14 cellular contexts compared by ENCODE assay signal in genomic region chr1:63602629-63603028, GRCh38. TPM values are rescaled to one million over a fixed set of nuclear protein-coding genes. Genes with fewer than 3 reads are reported as not detected.
DNase-seq lines count a peak whose midpoint lies in the region; ATAC-seq and TF ChIP-seq lines count a peak whose summit lies in the region.
"Had no signal": no experiment of that assay in that cellular context is flagged by ENCODE, and none has a peak within 500 bp of the region (broad histone marks: within the 10 kb centered on the region; RNA-seq: fewer than 3 reads in every experiment).

No MANE protein-coding gene starts in this region.

- CTCF ChIA-PET in activated naive CD4-positive, alpha-beta T cell treated with anti-CD3 and anti-CD28 coated beads, Interleukin-2, amount 10 ng/mL, durations not matched to agents 7 days and 5 days (lab: Charles Lee): no interaction called here

- H3K36me3 ChIP-seq in endodermal cell (ENCODE audit: control insufficient read depth, insufficient read depth, low read length) (peaks cover 9% of the 10 kb centered on the region), right lobe of liver (no peaks in the 10 kb centered on the region), MG63 (no peaks in the 10 kb centered on the region), smooth muscle cell (ENCODE audit: low read depth) (no peaks in the 10 kb centered on the region)

- H3K4me2 ChIP-seq in smooth muscle cell: no peak overlapping the region
- H3K4me2 ChIP-seq: BLaER1 had no signal

- H3K4me1 ChIP-seq in endodermal cell (ENCODE audit: control insufficient read depth, insufficient read depth, low read length): peaks cover 10% of the 10 kb centered on the region
- peaks cover 0 to 85% (median 30%) of the 10 kb centered on the region in 4 donors for H3K4me1 ChIP-seq in right lobe of liver
- no peaks in the 10 kb centered on the region for H3K4me1 ChIP-seq in smooth muscle cell (ENCODE audit: low read depth)
- H3K4me1 ChIP-seq: BLaER1 had no signal

- no peak for ATAC-seq in right lobe of liver
- ATAC-seq in natural killer cell treated with Interleukin-12 subunit alpha and Interleukin-12 subunit beta and Interleukin-15 and Interleukin-18, amount 100 ng/mL, for 72 hours: no peak
- ATAC-seq: GM12878 had no signal

- H3K4me3 Mint-ChIP-seq in activated naive CD4-positive, alpha-beta T cell treated with anti-CD3 and anti-CD28 coated beads, Interleukin-2, amount 50 U/mL, for 24 hours: no peak overlapping the region
- no peak overlapping the region for H3K4me3 Mint-ChIP-seq in activated naive CD4-positive, alpha-beta T cell treated with anti-CD3 and anti-CD28 coated beads, Interleukin-2, amount 10 ng/mL, durations not matched to agents 7 days and 5 days
- no peak overlapping the region for H3K4me3 Mint-ChIP-seq in endodermal cell
- no peak overlapping the region for H3K4me3 Mint-ChIP-seq in natural killer cell treated with Interleukin-12 subunit alpha and Interleukin-12 subunit beta and Interleukin-15 and Interleukin-18, amount 100 ng/mL, for 72 hours
- H3K4me3 Mint-ChIP-seq: H9 had no signal

- peak overlapping the region; percentile 66 for H3K27ac Mint-ChIP-seq in activated naive CD4-positive, alpha-beta T cell treated with anti-CD3 and anti-CD28 coated beads, Interleukin-2, amount 50 U/mL, for 24 hours
- H3K27ac Mint-ChIP-seq in activated naive CD4-positive, alpha-beta T cell treated with anti-CD3 and anti-CD28 coated beads, Interleukin-2, amount 10 ng/mL, durations not matched to agents 7 days and 5 days: no peak overlapping the region
- peak overlapping the region; percentile 29 for H3K27ac Mint-ChIP-seq in endodermal cell
- no peak overlapping the region for H3K27ac Mint-ChIP-seq in natural killer cell treated with Interleukin-12 subunit alpha and Interleukin-12 subunit beta and Interleukin-15 and Interleukin-18, amount 100 ng/mL, for 72 hours

- no peaks in the 10 kb centered on the region for H3F3A ChIP-seq in smooth muscle cell (ENCODE audit: low read depth)

- TF ChIP-seq CTCF in endodermal cell (conservative IDR thresholded peaks at IDR 0.05) (peak; percentile 36), right lobe of liver (IDR thresholded peaks at IDR 0.05) (no peak), smooth muscle cell (IDR thresholded peaks at IDR 0.05; ENCODE audit: borderline replicate concordance, insufficient read depth, poor library complexity, severe bottlenecking) (no peak)

- no peaks in the 10 kb centered on the region for H3K36me3 Mint-ChIP-seq in activated naive CD4-positive, alpha-beta T cell treated with anti-CD3 and anti-CD28 coated beads, Interleukin-2, amount 50 U/mL, for 24 hours
- H3K36me3 Mint-ChIP-seq in activated naive CD4-positive, alpha-beta T cell treated with anti-CD3 and anti-CD28 coated beads, Interleukin-2, amount 10 ng/mL, durations not matched to agents 7 days and 5 days: peaks cover 19% of the 10 kb centered on the region
- H3K36me3 Mint-ChIP-seq in endodermal cell (ENCODE audit: low read depth): peaks cover 12% of the 10 kb centered on the region
- no peaks in the 10 kb centered on the region for H3K36me3 Mint-ChIP-seq in natural killer cell treated with Interleukin-12 subunit alpha and Interleukin-12 subunit beta and Interleukin-15 and Interleukin-18, amount 100 ng/mL, for 72 hours

- no peak overlapping the region for H3K4me3 ChIP-seq in endodermal cell (ENCODE audit: low read length)
- H3K4me3 ChIP-seq in right lobe of liver: no peak overlapping the region
- H3K4me3 ChIP-seq in MG63: no peak overlapping the region
- H3K4me3 ChIP-seq in smooth muscle cell: no peak overlapping the region
- H3K4me3 ChIP-seq: BLaER1, GM12878, GM23248 had no signal

- H3K4me1 Mint-ChIP-seq in activated naive CD4-positive, alpha-beta T cell treated with anti-CD3 and anti-CD28 coated beads, Interleukin-2, amount 50 U/mL, for 24 hours: peaks cover 5% of the 10 kb centered on the region
- H3K4me1 Mint-ChIP-seq in activated naive CD4-positive, alpha-beta T cell treated with anti-CD3 and anti-CD28 coated beads, Interleukin-2, amount 10 ng/mL, durations not matched to agents 7 days and 5 days: peaks cover 7% of the 10 kb centered on the region
- peaks cover 38% of the 10 kb centered on the region for H3K4me1 Mint-ChIP-seq in endodermal cell
- peaks cover 17 to 24% of the 10 kb centered on the region in 2 donors for H3K4me1 Mint-ChIP-seq in natural killer cell treated with Interleukin-12 subunit alpha and Interleukin-12 subunit beta and Interleukin-15 and Interleukin-18, amount 100 ng/mL, for 72 hours (ENCODE audit: low read depth in 2 of 2)

- WGBS in endodermal cell (ENCODE audit: insufficient coverage in 1 of 2, insufficient read length in 1 of 2), 2 experiments: 83 to 93% methylated on average over 4 to 5 of the region's 5 CpGs
- 61% methylated on average over 5 of the region's 5 CpGs for WGBS in right lobe of liver (ENCODE audit: insufficient coverage, low coverage, low lambda C conversion rate, missing lambda C conversion rate)
- 94% methylated on average over 5 of the region's 5 CpGs for WGBS in smooth muscle cell (ENCODE audit: low lambda C conversion rate)

- intact Hi-C loops in right lobe of liver (cut with DNase I): no loop called here

- TF ChIP-seq POLR2A in right lobe of liver (IDR thresholded peaks at IDR 0.05): no peak

- H3K27me3 ChIP-seq in endodermal cell (ENCODE audit: control insufficient read depth, insufficient read depth, low read length, poor library complexity, severe bottlenecking): no peaks in the 10 kb centered on the region
- no peaks in the 10 kb centered on the region for H3K27me3 ChIP-seq in right lobe of liver
- no peaks in the 10 kb centered on the region for H3K27me3 ChIP-seq in MG63
- H3K27me3 ChIP-seq in smooth muscle cell (ENCODE audit: low read depth): no peaks in the 10 kb centered on the region
- H3K27me3 ChIP-seq: BLaER1 had no signal

- H2AFZ ChIP-seq in smooth muscle cell (ENCODE audit: low read depth): no peak overlapping the region
- H2AFZ ChIP-seq: GM23248 had no signal

- DNase-seq in activated naive CD4-positive, alpha-beta T cell treated with anti-CD3 and anti-CD28 coated beads, Interleukin-2, amount 10 ng/mL, durations not matched to agents 7 days and 5 days: no peak
- DNase-seq in endodermal cell (no peak), right lobe of liver (no peak), putamen (ENCODE audit: low spot score) (no peak), MG63 (no peak), smooth muscle cell (lab: John Stamatoyannopoulos, UW; ENCODE audit: unreplicated experiment) (no peak)
- no peak for DNase-seq in natural killer cell treated with Interleukin-12 subunit alpha and Interleukin-12 subunit beta and Interleukin-15 and Interleukin-18, amount 100 ng/mL, for 72 hours (ENCODE audit: low spot score)
- DNase-seq: 8988T, AML-193, GM23248, H9 had no signal

- H3K9me3 ChIP-seq in endodermal cell (ENCODE audit: control insufficient read depth, low read length) (no peaks in the 10 kb centered on the region), right lobe of liver (no peaks in the 10 kb centered on the region), MG63 (no peaks in the 10 kb centered on the region), smooth muscle cell (replicated peaks; ENCODE audit: low read depth) (no peaks in the 10 kb centered on the region)
- H3K9me3 ChIP-seq: BLaER1 had no signal

- H3K9ac ChIP-seq in endodermal cell (ENCODE audit: extremely low read depth, low read length, poor library complexity, severe bottlenecking) (no peak overlapping the region), smooth muscle cell (ENCODE audit: low read depth) (no peak overlapping the region)
- H3K9ac ChIP-seq: BLaER1, GM23248 had no signal

- no peaks in the 10 kb centered on the region for H3K9me3 Mint-ChIP-seq in activated naive CD4-positive, alpha-beta T cell treated with anti-CD3 and anti-CD28 coated beads, Interleukin-2, amount 50 U/mL, for 24 hours
- H3K9me3 Mint-ChIP-seq in activated naive CD4-positive, alpha-beta T cell treated with anti-CD3 and anti-CD28 coated beads, Interleukin-2, amount 10 ng/mL, durations not matched to agents 7 days and 5 days: no peaks in the 10 kb centered on the region
- H3K9me3 Mint-ChIP-seq in endodermal cell: no peaks in the 10 kb centered on the region
- no peaks in the 10 kb centered on the region for H3K9me3 Mint-ChIP-seq in natural killer cell treated with Interleukin-12 subunit alpha and Interleukin-12 subunit beta and Interleukin-15 and Interleukin-18, amount 100 ng/mL, for 72 hours
- H3K9me3 Mint-ChIP-seq: H9 had no signal

- H4K20me1 ChIP-seq in smooth muscle cell (ENCODE audit: low read depth): peaks cover 91% of the 10 kb centered on the region
- H4K20me1 ChIP-seq: BLaER1 had no signal

- no peaks in the 10 kb centered on the region for H3K27me3 Mint-ChIP-seq in activated naive CD4-positive, alpha-beta T cell treated with anti-CD3 and anti-CD28 coated beads, Interleukin-2, amount 50 U/mL, for 24 hours
- H3K27me3 Mint-ChIP-seq in activated naive CD4-positive, alpha-beta T cell treated with anti-CD3 and anti-CD28 coated beads, Interleukin-2, amount 10 ng/mL, durations not matched to agents 7 days and 5 days: no peaks in the 10 kb centered on the region
- H3K27me3 Mint-ChIP-seq in endodermal cell (ENCODE audit: insufficient read depth): no peaks in the 10 kb centered on the region
- no peaks in the 10 kb centered on the region for H3K27me3 Mint-ChIP-seq in natural killer cell treated with Interleukin-12 subunit alpha and Interleukin-12 subunit beta and Interleukin-15 and Interleukin-18, amount 100 ng/mL, for 72 hours

- H3K79me2 ChIP-seq in smooth muscle cell (ENCODE audit: low read depth): peaks cover 11% of the 10 kb centered on the region

- H3K27ac ChIP-seq in endodermal cell (ENCODE audit: low read depth, low read length): no peak overlapping the region
- peak overlapping the region in 2 of 3 donors; percentile 12 to 82 for H3K27ac ChIP-seq in right lobe of liver
- no peak overlapping the region for H3K27ac ChIP-seq in smooth muscle cell (ENCODE audit: low read depth)
- H3K27ac ChIP-seq: BLaER1, GM23248 had no signal

RNA-seq across cellular contexts. Expression of gene PGM1, which starts 9.4 kb away (rescaled TPM):
- total RNA-seq in endodermal cell (100 to 1,000 TPM; 119 to 165 TPM), right lobe of liver (100 to 1,000 TPM; 127 to 220 (median 157) TPM), smooth muscle cell (72.7 and 75.3 TPM in 2 replicates)
- 60.8 TPM for polyA plus RNA-seq in endodermal cell (2013, experiment 1 of 2)
- 52.3 TPM for polyA plus RNA-seq in endodermal cell (2013, experiment 2 of 2)
- 10 to 100 TPM; 43.7 to 54.6 TPM for total RNA-seq in natural killer cell treated with Interleukin-12 subunit alpha and Interleukin-12 subunit beta and Interleukin-15 and Interleukin-18, amount 100 ng/mL, for 72 hours
- total RNA-seq in MG63 (2014; rRNA removed; shearing (Covaris generic); ENCODE audit: low replicate concordance): 15.9 and 19.8 TPM in 2 replicates
- 82.6 and 87.6 TPM in 2 replicates for polyA plus RNA-seq in smooth muscle cell

Comparison
In these comparisons a context has a peak if more than half of its experiments do, and no peak if none do; other contexts are left out.
1. H3K27ac Mint-ChIP-seq: peak in activated naive CD4-positive, alpha-beta T cell treated with anti-CD3 and anti-CD28 coated beads, Interleukin-2, amount 50 U/mL, for 24 hours (single experiment) and endodermal cell (single experiment); none in activated naive CD4-positive, alpha-beta T cell treated with anti-CD3 and anti-CD28 coated beads, Interleukin-2, amount 10 ng/mL, durations not matched to agents 7 days and 5 days (single experiment) and natural killer cell treated with Interleukin-12 subunit alpha and Interleukin-12 subunit beta and Interleukin-15 and Interleukin-18, amount 100 ng/mL, for 72 hours (0 of 2).
2. H3K27ac ChIP-seq: peak in right lobe of liver (2 of 3); none in endodermal cell (single experiment) and smooth muscle cell (single experiment).